Comparison of ENCODE assay signal across 9 cellular contexts in genomic region chr12:85076688-85077430, GRCh38. TPM values are rescaled to one million over a fixed set of nuclear protein-coding genes. Genes with fewer than 3 reads are reported as not detected.
A peak's percentile ranks its signal among the peaks of the same experiment; 100 is the strongest.
DNase-seq lines count a peak whose midpoint lies in the region; ATAC-seq and TF ChIP-seq lines count a peak whose summit lies in the region.
"Had no signal": no experiment of that assay in that cellular context is flagged by ENCODE, and none has a peak within 500 bp of the region (broad histone marks: within the 10 kb centered on the region; RNA-seq: fewer than 3 reads in every experiment).

No MANE protein-coding gene starts in this region.

- in situ Hi-C loops in transverse colon (cut with MboI; ENCODE audit: low pct_ligation_motif_present in 1 of 4, low pct_unique_long_range_greater_than_20kb in 1 of 4, low sequenced_read_pairs in 3 of 4), result loop anchor here in 1 of 4 donors (25.0 kb wide), 1 partner anchor 360 kb away; no protein-coding TSS in a partner anchor

- no peaks in the 10 kb centered on the region for H3K4me1 Mint-ChIP-seq in activated naive CD8-positive, alpha-beta T cell treated with anti-CD3 and anti-CD28 coated beads, Interleukin-2, amount 10 ng/mL, durations not matched to agents 7 days and 5 days
- H3K4me1 Mint-ChIP-seq in activated naive CD8-positive, alpha-beta T cell treated with anti-CD3 and anti-CD28 coated beads for 36 hours, result no peaks in the 10 kb centered on the region
- H3K4me1 Mint-ChIP-seq in T-helper 17 cell, result no peaks in the 10 kb centered on the region
- H3K4me1 Mint-ChIP-seq: CD4-positive, CD25-positive, alpha-beta regulatory T cell had no signal

- no peak overlapping the region for H3K4me3 Mint-ChIP-seq in activated naive CD8-positive, alpha-beta T cell treated with anti-CD3 and anti-CD28 coated beads, Interleukin-2, amount 10 ng/mL, durations not matched to agents 7 days and 5 days
- no peak overlapping the region for H3K4me3 Mint-ChIP-seq in activated naive CD8-positive, alpha-beta T cell treated with anti-CD3 and anti-CD28 coated beads for 36 hours
- no peak overlapping the region for H3K4me3 Mint-ChIP-seq in T-helper 17 cell
- H3K4me3 Mint-ChIP-seq: CD4-positive, CD25-positive, alpha-beta regulatory T cell had no signal

- no peak overlapping the region for H3K27ac Mint-ChIP-seq in activated naive CD8-positive, alpha-beta T cell treated with anti-CD3 and anti-CD28 coated beads, Interleukin-2, amount 10 ng/mL, durations not matched to agents 7 days and 5 days
- no peak overlapping the region for H3K27ac Mint-ChIP-seq in activated naive CD8-positive, alpha-beta T cell treated with anti-CD3 and anti-CD28 coated beads for 36 hours
- H3K27ac Mint-ChIP-seq in T-helper 17 cell, result no peak overlapping the region
- H3K27ac Mint-ChIP-seq: CD4-positive, CD25-positive, alpha-beta regulatory T cell had no signal

- DNase-seq in activated naive CD8-positive, alpha-beta T cell treated with anti-CD3 and anti-CD28 coated beads, Interleukin-2, amount 10 ng/mL, durations not matched to agents 7 days and 5 days, result no peak
- DNase-seq in activated naive CD8-positive, alpha-beta T cell treated with anti-CD3 and anti-CD28 coated beads for 36 hours, result no peak
- DNase-seq in NCI-H146 treated with DMSO at 0.1 percent for 48 hours (lab: John Stamatoyannopoulos, UW; ENCODE audit: unreplicated experiment), result peak; percentile 70
- no peak for DNase-seq in T-helper 17 cell
- peak; percentile 14 for DNase-seq in hepatic stellate cell (ENCODE audit: low spot score)
- no peak for DNase-seq in transverse colon
- no peak for DNase-seq in thyroid gland

- TF ChIP-seq POLR2A in transverse colon (IDR thresholded peaks at IDR 0.05) (no peak), thyroid gland (IDR thresholded peaks at IDR 0.05) (no peak)

- no peaks in the 10 kb centered on the region for H3K9me3 Mint-ChIP-seq in activated naive CD8-positive, alpha-beta T cell treated with anti-CD3 and anti-CD28 coated beads, Interleukin-2, amount 10 ng/mL, durations not matched to agents 7 days and 5 days
- H3K9me3 Mint-ChIP-seq in activated naive CD8-positive, alpha-beta T cell treated with anti-CD3 and anti-CD28 coated beads for 36 hours, result no peaks in the 10 kb centered on the region
- H3K9me3 Mint-ChIP-seq: CD4-positive, CD25-positive, alpha-beta regulatory T cell had no signal

- TF ChIP-seq EP300 in transverse colon (IDR thresholded peaks at IDR 0.05; ENCODE audit: low read depth), result no peak

- peak; percentile 50 for ATAC-seq in activated naive CD8-positive, alpha-beta T cell treated with anti-CD3 and anti-CD28 coated beads, Interleukin-2, amount 10 ng/mL, durations not matched to agents 7 days and 5 days (ENCODE audit: low read depth)
- ATAC-seq in HG02852 (IDR thresholded peaks at IDR 0.05; ENCODE audit: unreplicated experiment) (peak; percentile 89), T-helper 17 cell (peak; percentile 40)

- H3K27me3 ChIP-seq in transverse colon, result no peaks in the 10 kb centered on the region
- H3K27me3 ChIP-seq in thyroid gland, result no peaks in the 10 kb centered on the region

- H3K27ac ChIP-seq in transverse colon, result no peak overlapping the region
- no peak overlapping the region for H3K27ac ChIP-seq in thyroid gland

- 4% methylated on average over 1 of the region's 1 CpG; no CpG with 5 or more reads in 1 of the 2 donors for WGBS in transverse colon (ENCODE audit: low coverage in 1 of 2), 2 donors
- WGBS in thyroid gland, 2 donors, result 0 to 6% methylated on average over 1 of the region's 1 CpG

- H3K27me3 Mint-ChIP-seq in activated naive CD8-positive, alpha-beta T cell treated with anti-CD3 and anti-CD28 coated beads, Interleukin-2, amount 10 ng/mL, durations not matched to agents 7 days and 5 days, result no peaks in the 10 kb centered on the region
- H3K27me3 Mint-ChIP-seq in activated naive CD8-positive, alpha-beta T cell treated with anti-CD3 and anti-CD28 coated beads for 36 hours, result no peaks in the 10 kb centered on the region
- no peaks in the 10 kb centered on the region for H3K27me3 Mint-ChIP-seq in T-helper 17 cell
- H3K27me3 Mint-ChIP-seq: CD4-positive, CD25-positive, alpha-beta regulatory T cell had no signal

- H3K9me3 ChIP-seq in T-helper 17 cell (ENCODE audit: control insufficient read depth, low read length, poor library complexity, severe bottlenecking) (no peaks in the 10 kb centered on the region), transverse colon (no peaks in the 10 kb centered on the region), thyroid gland (no peaks in the 10 kb centered on the region)

- POLR2A ChIA-PET in activated naive CD8-positive, alpha-beta T cell treated with anti-CD3 and anti-CD28 coated beads, Interleukin-2, amount 10 ng/mL, durations not matched to agents 7 days and 5 days (lab: Charles Lee), result no interaction called here

- TF ChIP-seq CTCF in transverse colon (IDR thresholded peaks at IDR 0.05) (peak in 4 of 5 experiments; percentile 13 to 21 (median 18)), thyroid gland (IDR thresholded peaks at IDR 0.05) (peak in 3 of 6 experiments; percentile 45 to 53 (median 50))

- H3K4me1 ChIP-seq in transverse colon (no peaks in the 10 kb centered on the region), thyroid gland (no peaks in the 10 kb centered on the region)

- H3K36me3 ChIP-seq in transverse colon, result no peaks in the 10 kb centered on the region
- H3K36me3 ChIP-seq in thyroid gland, result no peaks in the 10 kb centered on the region

- H3K36me3 Mint-ChIP-seq in activated naive CD8-positive, alpha-beta T cell treated with anti-CD3 and anti-CD28 coated beads, Interleukin-2, amount 10 ng/mL, durations not matched to agents 7 days and 5 days, result no peaks in the 10 kb centered on the region
- no peaks in the 10 kb centered on the region for H3K36me3 Mint-ChIP-seq in activated naive CD8-positive, alpha-beta T cell treated with anti-CD3 and anti-CD28 coated beads for 36 hours
- H3K36me3 Mint-ChIP-seq in T-helper 17 cell (ENCODE audit: low read depth), result no peaks in the 10 kb centered on the region
- H3K36me3 Mint-ChIP-seq: CD4-positive, CD25-positive, alpha-beta regulatory T cell had no signal

- intact Hi-C loops in transverse colon (cut with DNase I; ENCODE audit: low total_unique reads), result no loop called here
- intact Hi-C loops in thyroid gland (cut with DNase I), result no loop called here

- H3K4me3 ChIP-seq in transverse colon, result no peak overlapping the region
- no peak overlapping the region for H3K4me3 ChIP-seq in thyroid gland (replicated peaks in 1 of 3)

RNA-seq across cellular contexts. Expression of gene LRRIQ1, which starts 40.7 kb away (rescaled TPM):
- total RNA-seq in activated naive CD8-positive, alpha-beta T cell treated with anti-CD3 and anti-CD28 coated beads, Interleukin-2, amount 10 ng/mL, durations not matched to agents 7 days and 5 days, result not detected
- total RNA-seq in activated naive CD8-positive, alpha-beta T cell treated with anti-CD3 and anti-CD28 coated beads for 36 hours, result not detected
- total RNA-seq in T-helper 17 cell (not detected), transverse colon (not detected), thyroid gland (1 to 10 TPM; 1.3 to 6.8 (median 4.4) TPM)
- total RNA-seq: CD4-positive, CD25-positive, alpha-beta regulatory T cell had no signal

RNA-seq across cellular contexts. Expression of gene TSPAN19, which starts 40.8 kb away (rescaled TPM):
- total RNA-seq in activated naive CD8-positive, alpha-beta T cell treated with anti-CD3 and anti-CD28 coated beads, Interleukin-2, amount 10 ng/mL, durations not matched to agents 7 days and 5 days, result not detected
- total RNA-seq in activated naive CD8-positive, alpha-beta T cell treated with anti-CD3 and anti-CD28 coated beads for 36 hours, result not detected
- total RNA-seq in T-helper 17 cell (not detected), transverse colon (not detected), thyroid gland (under 1 TPM in 2 of 4 donors, not detected in 2; 0.27 to 0.56 TPM)
- total RNA-seq: CD4-positive, CD25-positive, alpha-beta regulatory T cell had no signal

Comparison
In these comparisons a context has a peak if more than half of its experiments do, and no peak if none do; other contexts are left out.
1. DNase-seq: peak in NCI-H146 treated with DMSO at 0.1 percent for 48 hours (single experiment) and hepatic stellate cell (single experiment); none in activated naive CD8-positive, alpha-beta T cell treated with anti-CD3 and anti-CD28 coated beads, Interleukin-2, amount 10 ng/mL, durations not matched to agents 7 days and 5 days (single experiment), activated naive CD8-positive, alpha-beta T cell treated with anti-CD3 and anti-CD28 coated beads for 36 hours (single experiment), T-helper 17 cell (0 of 3), transverse colon (single experiment) and thyroid gland (0 of 2).
2. Peak in every context shown above with its lines, with median percentiles within 50 percentile points of each other: ATAC-seq.